In the genomic region with DNA sequence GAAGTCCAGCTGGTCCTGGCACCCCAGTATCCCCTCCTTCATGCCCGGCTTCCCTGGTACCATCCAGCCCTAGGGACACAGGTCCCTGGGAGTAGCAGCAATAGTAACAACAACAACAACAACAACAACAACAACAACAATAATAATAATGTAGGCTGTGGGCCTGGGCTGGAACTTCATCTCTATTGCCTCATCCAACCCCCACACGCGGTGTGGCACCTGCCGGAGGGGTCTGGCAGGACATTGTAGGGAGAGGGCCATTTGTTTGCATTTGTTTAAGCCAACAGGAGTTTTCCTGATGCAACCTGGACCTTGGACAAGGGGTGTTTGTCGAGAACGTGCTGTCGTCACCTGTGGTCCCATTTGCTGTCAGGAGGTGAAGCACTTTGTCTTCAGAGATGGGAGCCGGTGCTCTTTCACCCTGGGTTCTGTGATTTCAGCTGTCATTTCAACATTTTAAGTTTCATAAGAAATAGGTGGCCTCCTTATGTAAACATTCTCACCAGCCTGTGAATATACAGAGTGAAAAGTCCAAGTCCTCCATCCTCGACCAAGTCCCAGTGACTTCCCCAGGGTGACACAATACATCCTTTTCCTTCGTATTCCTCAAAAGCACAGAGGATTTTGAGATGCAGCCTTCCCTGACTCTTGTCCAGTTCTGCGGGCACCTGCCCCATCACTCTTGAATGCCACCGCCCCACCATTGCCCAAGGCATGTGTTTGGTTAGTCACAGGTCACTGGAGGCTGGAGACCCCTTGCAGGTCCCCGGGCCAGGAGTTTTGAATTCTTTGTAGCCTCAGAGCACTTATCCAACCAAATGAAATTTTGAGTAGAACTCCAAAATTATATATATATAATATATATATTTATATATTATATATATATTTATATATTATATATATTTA, we compare ENCODE assay signal across 1 cellular context.
A peak's percentile ranks its signal among the peaks of the same experiment; 100 is the strongest.
TF ChIP-seq lines count a peak whose summit lies in the region.

No MANE protein-coding gene starts in this region.

TF ChIP-seq in HepG2, 621 proteins besides CTCF, POLR2A, EP300 and RAD21 (continued from another document and continues in another):
- TF ChIP-seq ZNF318 (CRISPR knock-in tag; IDR thresholded peaks at IDR 0.05): no peak
- TF ChIP-seq ZNF607 (CRISPR knock-in tag; IDR thresholded peaks at IDR 0.05; ENCODE audit: borderline replicate concordance): peak; percentile 72; the same call in 1 of the 2 replicates
- TF ChIP-seq ZBTB4 (CRISPR knock-in tag; IDR thresholded peaks at IDR 0.05; ENCODE audit: borderline replicate concordance): no peak
- TF ChIP-seq CBX1 (IDR thresholded peaks at IDR 0.05; ENCODE audit: low read depth): no peak
- TF ChIP-seq ZNF615 (CRISPR knock-in tag; IDR thresholded peaks at IDR 0.05; ENCODE audit: borderline replicate concordance): no peak
- peak; percentile 94 for TF ChIP-seq NCOA2 (CRISPR knock-in tag; IDR thresholded peaks at IDR 0.05)
- TF ChIP-seq, protein P1, sequence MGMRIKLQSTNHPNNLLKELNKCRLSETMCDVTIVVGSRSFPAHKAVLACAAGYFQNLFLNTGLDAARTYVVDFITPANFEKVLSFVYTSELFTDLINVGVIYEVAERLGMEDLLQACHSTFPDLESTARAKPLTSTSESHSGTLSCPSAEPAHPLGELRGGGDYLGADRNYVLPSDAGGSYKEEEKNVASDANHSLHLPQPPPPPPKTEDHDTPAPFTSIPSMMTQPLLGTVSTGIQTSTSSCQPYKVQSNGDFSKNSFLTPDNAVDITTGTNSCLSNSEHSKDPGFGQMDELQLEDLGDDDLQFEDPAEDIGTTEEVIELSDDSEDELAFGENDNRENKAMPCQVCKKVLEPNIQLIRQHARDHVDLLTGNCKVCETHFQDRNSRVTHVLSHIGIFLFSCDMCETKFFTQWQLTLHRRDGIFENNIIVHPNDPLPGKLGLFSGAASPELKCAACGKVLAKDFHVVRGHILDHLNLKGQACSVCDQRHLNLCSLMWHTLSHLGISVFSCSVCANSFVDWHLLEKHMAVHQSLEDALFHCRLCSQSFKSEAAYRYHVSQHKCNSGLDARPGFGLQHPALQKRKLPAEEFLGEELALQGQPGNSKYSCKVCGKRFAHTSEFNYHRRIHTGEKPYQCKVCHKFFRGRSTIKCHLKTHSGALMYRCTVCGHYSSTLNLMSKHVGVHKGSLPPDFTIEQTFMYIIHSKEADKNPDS (CRISPR knock-in tag; IDR thresholded peaks at IDR 0.05): no peak
- peak; percentile 84; the same call in 1 of the 2 replicates for TF ChIP-seq MEIS1 (CRISPR knock-in tag; IDR thresholded peaks at IDR 0.05; ENCODE audit: borderline replicate concordance)
- TF ChIP-seq, protein P2, sequence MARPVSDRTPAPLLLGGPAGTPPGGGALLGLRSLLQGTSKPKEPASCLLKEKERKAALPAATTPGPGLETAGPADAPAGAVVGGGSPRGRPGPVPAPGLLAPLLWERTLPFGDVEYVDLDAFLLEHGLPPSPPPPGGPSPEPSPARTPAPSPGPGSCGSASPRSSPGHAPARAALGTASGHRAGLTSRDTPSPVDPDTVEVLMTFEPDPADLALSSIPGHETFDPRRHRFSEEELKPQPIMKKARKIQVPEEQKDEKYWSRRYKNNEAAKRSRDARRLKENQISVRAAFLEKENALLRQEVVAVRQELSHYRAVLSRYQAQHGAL (CRISPR knock-in tag; IDR thresholded peaks at IDR 0.05; ENCODE audit: not compliant biosample characterization): no peak
- no peak for TF ChIP-seq ZFAT (CRISPR knock-in tag; conservative IDR thresholded peaks at IDR 0.05)
- TF ChIP-seq ZFP36L2 (CRISPR knock-in tag; IDR thresholded peaks at IDR 0.05): no peak
- no peak for TF ChIP-seq IRF1 (CRISPR knock-in tag; IDR thresholded peaks at IDR 0.05; ENCODE audit: low read depth)
- TF ChIP-seq FOXO1 (CRISPR knock-in tag; IDR thresholded peaks at IDR 0.05): peak; percentile 93
- no peak for TF ChIP-seq FOXC1 (CRISPR knock-in tag; IDR thresholded peaks at IDR 0.05; ENCODE audit: borderline replicate concordance)
- TF ChIP-seq ZNF260 (CRISPR knock-in tag; IDR thresholded peaks at IDR 0.05; ENCODE audit: borderline replicate concordance, low read depth): no peak
- TF ChIP-seq, protein P3, sequence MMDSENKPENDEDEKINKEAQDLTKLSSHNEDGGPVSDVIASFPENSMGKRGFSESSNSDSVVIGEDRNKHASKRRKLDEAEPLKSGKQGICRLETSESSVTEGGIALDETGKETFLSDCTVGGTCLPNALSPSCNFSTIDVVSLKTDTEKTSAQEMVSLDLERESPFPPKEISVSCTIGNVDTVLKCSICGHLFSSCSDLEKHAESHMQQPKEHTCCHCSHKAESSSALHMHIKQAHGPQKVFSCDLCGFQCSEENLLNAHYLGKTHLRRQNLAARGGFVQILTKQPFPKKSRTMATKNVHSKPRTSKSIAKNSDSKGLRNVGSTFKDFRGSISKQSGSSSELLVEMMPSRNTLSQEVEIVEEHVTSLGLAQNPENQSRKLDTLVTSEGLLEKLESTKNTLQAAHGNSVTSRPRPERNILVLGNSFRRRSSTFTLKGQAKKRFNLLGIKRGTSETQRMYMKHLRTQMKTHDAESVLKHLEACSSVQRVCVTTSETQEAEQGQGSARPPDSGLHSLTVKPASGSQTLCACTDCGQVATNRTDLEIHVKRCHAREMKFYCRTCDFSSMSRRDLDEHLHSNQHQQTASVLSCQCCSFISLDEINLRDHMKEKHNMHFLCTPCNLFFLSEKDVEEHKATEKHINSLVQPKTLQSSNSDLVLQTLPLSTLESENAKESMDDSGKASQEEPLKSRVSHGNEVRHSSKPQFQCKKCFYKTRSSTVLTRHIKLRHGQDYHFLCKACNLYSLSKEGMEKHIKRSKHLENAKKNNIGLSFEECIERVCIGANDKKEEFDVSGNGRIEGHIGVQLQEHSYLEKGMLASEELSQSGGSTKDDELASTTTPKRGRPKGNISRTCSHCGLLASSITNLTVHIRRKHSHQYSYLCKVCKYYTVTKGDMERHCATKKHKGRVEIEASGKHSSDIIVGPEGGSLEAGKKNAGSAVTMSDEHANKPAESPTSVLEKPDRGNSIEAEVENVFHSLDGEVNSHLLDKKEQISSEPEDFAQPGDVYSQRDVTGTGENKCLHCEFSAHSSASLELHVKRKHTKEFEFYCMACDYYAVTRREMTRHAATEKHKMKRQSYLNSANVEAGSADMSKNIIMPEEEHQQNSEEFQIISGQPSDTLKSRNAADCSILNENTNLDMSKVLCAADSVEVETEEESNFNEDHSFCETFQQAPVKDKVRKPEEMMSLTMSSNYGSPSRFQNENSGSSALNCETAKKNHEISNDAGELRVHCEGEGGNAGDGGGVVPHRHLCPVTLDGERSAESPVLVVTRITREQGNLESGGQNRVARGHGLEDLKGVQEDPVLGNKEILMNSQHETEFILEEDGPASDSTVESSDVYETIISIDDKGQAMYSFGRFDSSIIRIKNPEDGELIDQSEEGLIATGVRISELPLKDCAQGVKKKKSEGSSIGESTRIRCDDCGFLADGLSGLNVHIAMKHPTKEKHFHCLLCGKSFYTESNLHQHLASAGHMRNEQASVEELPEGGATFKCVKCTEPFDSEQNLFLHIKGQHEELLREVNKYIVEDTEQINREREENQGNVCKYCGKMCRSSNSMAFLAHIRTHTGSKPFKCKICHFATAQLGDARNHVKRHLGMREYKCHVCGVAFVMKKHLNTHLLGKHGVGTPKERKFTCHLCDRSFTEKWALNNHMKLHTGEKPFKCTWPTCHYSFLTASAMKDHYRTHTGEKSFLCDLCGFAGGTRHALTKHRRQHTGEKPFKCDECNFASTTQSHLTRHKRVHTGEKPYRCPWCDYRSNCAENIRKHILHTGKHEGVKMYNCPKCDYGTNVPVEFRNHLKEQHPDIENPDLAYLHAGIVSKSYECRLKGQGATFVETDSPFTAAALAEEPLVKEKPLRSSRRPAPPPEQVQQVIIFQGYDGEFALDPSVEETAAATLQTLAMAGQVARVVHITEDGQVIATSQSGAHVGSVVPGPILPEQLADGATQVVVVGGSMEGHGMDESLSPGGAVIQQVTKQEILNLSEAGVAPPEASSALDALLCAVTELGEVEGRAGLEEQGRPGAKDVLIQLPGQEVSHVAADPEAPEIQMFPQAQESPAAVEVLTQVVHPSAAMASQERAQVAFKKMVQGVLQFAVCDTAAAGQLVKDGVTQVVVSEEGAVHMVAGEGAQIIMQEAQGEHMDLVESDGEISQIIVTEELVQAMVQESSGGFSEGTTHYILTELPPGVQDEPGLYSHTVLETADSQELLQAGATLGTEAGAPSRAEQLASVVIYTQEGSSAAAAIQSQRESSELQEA (CRISPR knock-in tag; IDR thresholded peaks at IDR 0.05; ENCODE audit: not compliant biosample characterization): no peak
- TF ChIP-seq, protein P4, sequence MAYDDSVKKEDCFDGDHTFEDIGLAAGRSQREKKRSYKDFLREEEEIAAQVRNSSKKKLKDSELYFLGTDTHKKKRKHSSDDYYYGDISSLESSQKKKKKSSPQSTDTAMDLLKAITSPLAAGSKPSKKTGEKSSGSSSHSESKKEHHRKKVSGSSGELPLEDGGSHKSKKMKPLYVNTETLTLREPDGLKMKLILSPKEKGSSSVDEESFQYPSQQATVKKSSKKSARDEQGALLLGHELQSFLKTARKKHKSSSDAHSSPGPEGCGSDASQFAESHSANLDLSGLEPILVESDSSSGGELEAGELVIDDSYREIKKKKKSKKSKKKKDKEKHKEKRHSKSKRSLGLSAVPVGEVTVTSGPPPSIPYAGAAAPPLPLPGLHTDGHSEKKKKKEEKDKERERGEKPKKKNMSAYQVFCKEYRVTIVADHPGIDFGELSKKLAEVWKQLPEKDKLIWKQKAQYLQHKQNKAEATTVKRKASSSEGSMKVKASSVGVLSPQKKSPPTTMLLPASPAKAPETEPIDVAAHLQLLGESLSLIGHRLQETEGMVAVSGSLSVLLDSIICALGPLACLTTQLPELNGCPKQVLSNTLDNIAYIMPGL (CRISPR knock-in tag; IDR thresholded peaks at IDR 0.05; ENCODE audit: borderline replicate concordance in 1 of 2, low read depth in 1 of 2): no peak
- TF ChIP-seq SMC3 (IDR thresholded peaks at IDR 0.05; ENCODE audit: low read length): no peak
- no peak for TF ChIP-seq RFX5 (IDR thresholded peaks at IDR 0.05; ENCODE audit: low read depth, low read length)
